8 cellular contexts compared by ENCODE assay signal in the genomic region with DNA sequence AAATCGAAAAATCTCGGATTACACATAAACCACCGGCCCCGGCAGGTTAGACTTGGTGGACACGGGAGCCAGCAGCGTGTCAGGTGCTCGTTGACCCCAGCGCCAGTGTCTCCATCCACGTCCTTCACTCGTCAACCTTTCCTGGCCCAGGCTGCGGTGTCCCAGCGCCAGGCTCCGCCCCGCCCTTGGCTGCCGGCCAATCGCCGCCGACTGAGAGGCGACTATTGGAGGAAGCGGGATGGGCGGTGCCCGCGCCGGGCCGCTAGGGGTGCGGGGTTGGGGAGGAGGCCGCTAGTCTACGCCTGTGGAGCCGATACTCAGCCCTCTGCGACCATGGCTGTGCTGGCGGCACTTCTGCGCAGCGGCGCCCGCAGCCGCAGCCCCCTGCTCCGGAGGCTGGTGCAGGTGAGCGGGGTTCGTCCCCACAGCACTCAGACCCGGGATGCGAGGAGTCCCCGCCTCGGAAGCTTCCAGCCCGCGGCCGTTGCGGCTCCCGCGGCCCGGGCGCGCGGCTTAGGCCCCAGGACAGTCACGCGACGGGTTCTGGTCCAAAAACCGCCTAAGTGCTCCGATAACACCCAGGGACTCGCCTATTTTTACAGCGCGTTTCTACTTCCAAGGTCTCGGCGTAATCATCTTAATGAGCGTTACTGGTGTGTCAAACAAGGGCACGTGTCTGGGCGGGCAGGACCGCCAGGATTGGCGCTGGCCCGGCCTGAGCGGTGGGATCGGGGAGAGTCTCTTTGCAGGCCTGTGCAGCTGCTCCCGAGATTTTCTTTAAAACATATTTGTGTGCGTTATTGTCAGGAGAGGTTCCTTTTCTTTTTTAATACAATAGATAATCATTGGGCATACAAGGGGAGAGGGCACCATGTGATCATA. TPM values are rescaled to one million over a fixed set of nuclear protein-coding genes. Genes with fewer than 3 reads are reported as not detected.
DNase-seq lines count a peak whose midpoint lies in the region; ATAC-seq and TF ChIP-seq lines count a peak whose summit lies in the region.

A gene (plus strand): TSS at position 294 of the 882 bp plus-strand sequence. CDS start 40 bp downstream, at position 334.

- H2AFZ ChIP-seq in GM23338: peak within 1 kb of the TSS; percentile 98

- H3K27me3 Mint-ChIP-seq in GM23338 (ENCODE audit: insufficient read depth, low read depth, poor library complexity): peaks cover 7% of the 10 kb centered on the region
- H3K27me3 Mint-ChIP-seq in activated T-helper 17 cell treated with anti-CD3 and anti-CD28 coated beads, Interleukin-2, amount 50 U/mL, for 72 hours: no peaks in the 10 kb centered on the region
- H3K27me3 Mint-ChIP-seq in natural killer cell (ENCODE audit: low read depth in 2 of 2): no peaks in the 10 kb centered on the region

- H3K79me2 ChIP-seq in GM23338 (replicated peaks; ENCODE audit: insufficient read depth): no peaks in the 10 kb centered on the region

- H3K4me1 Mint-ChIP-seq in GM23338 (peaks cover 17% of the 10 kb centered on the region; the same call in 2 of the 3 replicates), natural killer cell (peaks cover 31 to 40% of the 10 kb centered on the region in 2 donors)
- peaks cover 40% of the 10 kb centered on the region for H3K4me1 Mint-ChIP-seq in activated T-helper 17 cell treated with anti-CD3 and anti-CD28 coated beads, Interleukin-2, amount 50 U/mL, for 72 hours

- no peak within 1 kb of the TSS for H3K27ac ChIP-seq in GM23338 (ENCODE audit: low read depth)

- ATAC-seq in GM23338 (peak; percentile 98), natural killer cell (peak; percentile 98 to 100 (median 99))
- peak; percentile 97 for ATAC-seq in activated T-helper 17 cell treated with anti-CD3 and anti-CD28 coated beads, Interleukin-2, amount 50 U/mL, for 72 hours (replicated peaks)
- peak; percentile 99 for ATAC-seq in stimulated activated naive CD8-positive, alpha-beta T cell treated with anti-CD3 and anti-CD28 coated beads, Interleukin-15, Interleukin-2, amounts not matched to agents 100 U/mL and 50 U/mL, for 24 hours

- peak within 1 kb of the TSS; percentile 92 for H3K4me2 ChIP-seq in GM23338

- peak within 1 kb of the TSS; percentile 76 for H3K4me3 ChIP-seq in GM23338
- peak within 1 kb of the TSS; percentile 72 for H3K4me3 ChIP-seq in fibroblast of mammary gland (ENCODE audit: control insufficient read depth, low read depth, low read length)

- no peaks in the 10 kb centered on the region; the same call in 1 of the 2 replicates for H4K20me1 ChIP-seq in GM23338 (replicated peaks; ENCODE audit: insufficient read depth)

- no peaks in the 10 kb centered on the region for H3K9me2 ChIP-seq in GM23338 (ENCODE audit: insufficient read depth)

- peaks cover 6% of the 10 kb centered on the region for H3K4me1 ChIP-seq in GM23338 (ENCODE audit: insufficient read depth)

- H3K27ac Mint-ChIP-seq in GM23338 (0 out of 2 replicates have a peak within 1 kb of the TSS, but pooled peaks have one; percentile 36), natural killer cell (peak within 1 kb of the TSS; percentile 70 to 75)
- H3K27ac Mint-ChIP-seq in activated T-helper 17 cell treated with anti-CD3 and anti-CD28 coated beads, Interleukin-2, amount 50 U/mL, for 72 hours: peak within 1 kb of the TSS; percentile 81

- H3K4me3 Mint-ChIP-seq in GM23338: peak within 1 kb of the TSS; percentile 88
- H3K4me3 Mint-ChIP-seq in activated T-helper 17 cell treated with anti-CD3 and anti-CD28 coated beads, Interleukin-2, amount 50 U/mL, for 72 hours: peak within 1 kb of the TSS; percentile 90
- peak within 1 kb of the TSS; percentile 89 for H3K4me3 Mint-ChIP-seq in natural killer cell

- H3K9me3 Mint-ChIP-seq in GM23338 (no peaks in the 10 kb centered on the region), natural killer cell (no peaks in the 10 kb centered on the region)
- no peaks in the 10 kb centered on the region for H3K9me3 Mint-ChIP-seq in activated T-helper 17 cell treated with anti-CD3 and anti-CD28 coated beads, Interleukin-2, amount 50 U/mL, for 72 hours

- H3K36me3 Mint-ChIP-seq in GM23338 (ENCODE audit: low read depth): peaks cover 2% of the 10 kb centered on the region; the same call in 1 of the 3 replicates
- peaks cover 18% of the 10 kb centered on the region for H3K36me3 Mint-ChIP-seq in activated T-helper 17 cell treated with anti-CD3 and anti-CD28 coated beads, Interleukin-2, amount 50 U/mL, for 72 hours (ENCODE audit: low read depth)
- no peaks in the 10 kb centered on the region for H3K36me3 Mint-ChIP-seq in natural killer cell

- no peaks in the 10 kb centered on the region for H3F3A ChIP-seq in GM23338 (replicated peaks; ENCODE audit: low read depth)

- DNase-seq in EL: peak; percentile 91
- DNase-seq in GM23338 (ENCODE audit: low spot score): peak; percentile 96
- DNase-seq in LHCN-M2 (ENCODE audit: low read depth): peak; percentile 88
- peak; percentile 99 for DNase-seq in RPMI8226
- DNase-seq in fibroblast of mammary gland (ENCODE audit: low read depth): peak; percentile 86
- peak; percentile 91 for DNase-seq in natural killer cell
- peak; percentile 99 for DNase-seq in stimulated activated naive CD8-positive, alpha-beta T cell treated with anti-CD3 and anti-CD28 coated beads, Interleukin-15, Interleukin-2, amounts not matched to agents 100 U/mL and 50 U/mL, for 24 hours

- intact Hi-C loops in natural killer cell (cut with micrococcal nuclease): no loop called here

- H3K27me3 ChIP-seq in GM23338 (ENCODE audit: insufficient read depth): peaks cover 13% of the 10 kb centered on the region

- H3K36me3 ChIP-seq in GM23338 (ENCODE audit: insufficient read depth): no peaks in the 10 kb centered on the region

- TF ChIP-seq CTCF in GM23338 (conservative IDR thresholded peaks at IDR 0.05; ENCODE audit: low read depth in 2 of 2): no peak
- no peak for TF ChIP-seq CTCF in fibroblast of mammary gland (conservative IDR thresholded peaks at IDR 0.05; ENCODE audit: control insufficient read depth, insufficient read depth, low read depth, low read length)
- TF ChIP-seq CTCF in natural killer cell (IDR thresholded peaks at IDR 0.05): peak; percentile 13

TF ChIP-seq in GM23338, 12 proteins besides CTCF, POLR2A, EP300 and RAD21:
- peak; percentile 77 for TF ChIP-seq POLR2AphosphoS5 (IDR thresholded peaks at IDR 0.05; ENCODE audit: low read depth)
- peak; percentile 49; the same call in 1 of the 2 replicates for TF ChIP-seq CREB1 (CRISPR knock-in tag; IDR thresholded peaks at IDR 0.05; ENCODE audit: low read depth)
- no peak for TF ChIP-seq STAT1 (IDR thresholded peaks at IDR 0.05; ENCODE audit: unreplicated experiment)
TF ChIP-seq in GM23338: peak in this region for 2.

RNA-seq across cellular contexts. Expression of the gene that starts here (rescaled TPM):
- total RNA-seq in GM23338 (2014; rRNA removed; shearing (Covaris generic)): 53.6 and 128 TPM in 2 replicates
- polyA plus RNA-seq in GM23338 (2016; fragmentation: Nextera tagmentation; extraction: Ambion mirVana): 41.9 and 43.9 TPM in 2 replicates
- total RNA-seq in LHCN-M2 (2014; rRNA removed): 183 and 196 TPM in 2 replicates
- 58.1 TPM for polyA plus RNA-seq in LHCN-M2 (2012)
- total RNA-seq in activated T-helper 17 cell treated with anti-CD3 and anti-CD28 coated beads, Interleukin-2, amount 50 U/mL, for 72 hours: 100 to 1,000 TPM in 1 of 2 donors, 10 to 100 TPM in 1; 71.9 to 118 TPM
- total RNA-seq in natural killer cell: 10 to 100 TPM in 2 of 3 donors, 1 to 10 TPM in 1; 7.4 to 15.4 (median 10.9) TPM
